13 cellular contexts compared by ENCODE assay signal in the genomic region with DNA sequence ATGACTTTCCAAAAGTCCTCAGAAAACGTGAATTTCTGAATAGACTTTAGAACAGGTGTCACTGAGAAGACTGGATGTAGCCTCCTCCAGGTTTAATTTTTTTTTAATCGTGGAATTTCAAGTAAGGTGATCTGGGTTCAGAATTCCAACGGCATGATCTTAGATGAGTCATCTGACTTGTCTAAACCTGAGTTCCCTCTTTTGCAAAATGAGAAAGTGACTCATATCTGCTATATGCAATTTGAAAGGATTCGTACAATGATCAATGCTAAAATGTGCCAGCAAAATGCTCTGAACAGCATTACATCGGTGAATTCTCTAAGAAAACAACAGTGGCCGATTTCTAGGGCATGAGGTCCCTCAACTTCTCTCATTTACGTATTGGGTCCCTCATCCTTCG.
DNase-seq lines count a peak whose midpoint lies in the region; ATAC-seq and TF ChIP-seq lines count a peak whose summit lies in the region.
"Had no signal": no experiment of that assay in that cellular context is flagged by ENCODE, and none has a peak within 500 bp of the region (broad histone marks: within the 10 kb centered on the region; RNA-seq: fewer than 3 reads in every experiment).

No MANE protein-coding gene starts in this region.

- H3K4me3 ChIP-seq in adrenal gland (peak overlapping the region in 1 of 4 donors; percentile 52), kidney epithelial cell (ENCODE audit: low read depth, low read length) (no peak overlapping the region)
- H3K4me3 ChIP-seq: body of pancreas, ovary had no signal

- 66 to 76% (median 67%) methylated on average over 8 of the region's 8 CpGs for WGBS in adrenal gland, 4 donors

- H3K4me1 ChIP-seq in adrenal gland (replicated peaks in 1 of 2), result peaks cover 10 to 15% of the 10 kb centered on the region in 2 donors

- no peaks in the 10 kb centered on the region for H3K9me3 ChIP-seq in adrenal gland (replicated peaks in 1 of 3)
- H3K9me3 ChIP-seq: body of pancreas, ovary had no signal

- no peaks in the 10 kb centered on the region for H3K9me3 Mint-ChIP-seq in type B pancreatic cell
- H3K9me3 Mint-ChIP-seq: activated CD4-positive, alpha-beta T cell treated with anti-CD3 and anti-CD28 coated beads, Interleukin-2, amount 10 ng/mL, durations not matched to agents 7 days and 5 days had no signal

- no peak for TF ChIP-seq POLR2A in adrenal gland (IDR thresholded peaks at IDR 0.05)

- H3K36me3 ChIP-seq in adrenal gland (replicated peaks in 1 of 2) (no peaks in the 10 kb centered on the region), kidney epithelial cell (ENCODE audit: control insufficient read depth, insufficient read depth, low read length) (no peaks in the 10 kb centered on the region)
- H3K36me3 ChIP-seq: ovary had no signal

- peak overlapping the region; percentile 64 to 92 (median 89) for H3K27ac ChIP-seq in adrenal gland

- TF ChIP-seq CTCF in adrenal gland (IDR thresholded peaks at IDR 0.05) (no peak), kidney epithelial cell (IDR thresholded peaks at IDR 0.05; ENCODE audit: insufficient read depth, low read length, poor library complexity, severe bottlenecking) (no peak), type B pancreatic cell (conservative IDR thresholded peaks at IDR 0.05) (no peak)

- peaks cover 20% of the 10 kb centered on the region for H3K4me1 Mint-ChIP-seq in type B pancreatic cell (ENCODE audit: unreplicated experiment)
- H3K4me1 Mint-ChIP-seq: activated CD4-positive, alpha-beta T cell treated with anti-CD3 and anti-CD28 coated beads, Interleukin-2, amount 10 ng/mL, durations not matched to agents 7 days and 5 days had no signal

- no peaks in the 10 kb centered on the region for H3K27me3 ChIP-seq in adrenal gland
- no peaks in the 10 kb centered on the region for H3K27me3 ChIP-seq in kidney epithelial cell (ENCODE audit: control insufficient read depth, insufficient read depth, low read length)
- H3K27me3 ChIP-seq: body of pancreas, ovary had no signal

- H3K27ac Mint-ChIP-seq in type B pancreatic cell, result peak overlapping the region; percentile 78
- H3K27ac Mint-ChIP-seq: activated CD4-positive, alpha-beta T cell treated with anti-CD3 and anti-CD28 coated beads, Interleukin-2, amount 10 ng/mL, durations not matched to agents 7 days and 5 days had no signal

- peak overlapping the region; percentile 36 for H3K4me3 Mint-ChIP-seq in type B pancreatic cell
- H3K4me3 Mint-ChIP-seq: activated CD4-positive, alpha-beta T cell treated with anti-CD3 and anti-CD28 coated beads, Interleukin-2, amount 10 ng/mL, durations not matched to agents 7 days and 5 days had no signal

- H3K27me3 Mint-ChIP-seq in type B pancreatic cell, result no peaks in the 10 kb centered on the region

- intact Hi-C loops in adrenal gland (cut with DNase I), result no loop called here

- DNase-seq in NOMO-1 (lab: John Stamatoyannopoulos, UW; ENCODE audit: unreplicated experiment in 2 of 2), result peak; percentile 10 to 72
- DNase-seq in NOMO-1 treated with dmso at 0.1 percent for 144 hours (lab: John Stamatoyannopoulos, UW; ENCODE audit: unreplicated experiment), result no peak
- DNase-seq in adrenal gland, result no peak
- DNase-seq in kidney epithelial cell (ENCODE audit: low read depth), result peak; percentile 56
- no peak for DNase-seq in type B pancreatic cell (ENCODE audit: extremely low spot score, unreplicated experiment)
- DNase-seq in medulla oblongata (ENCODE audit: extremely low spot score), result no peak
- DNase-seq: activated CD4-positive, alpha-beta T cell treated with anti-CD3 and anti-CD28 coated beads, Interleukin-2, amount 10 ng/mL, durations not matched to agents 7 days and 5 days; body of pancreas; MM.1S; ovary; stimulated activated CD8-positive, alpha-beta memory T cell treated with anti-CD3 and anti-CD28 coated beads, Interleukin-4, amount 100 ng/mL, for 48 hours had no signal

- ATAC-seq in GM18502 (IDR thresholded peaks at IDR 0.05; ENCODE audit: poor library complexity, unreplicated experiment), result no peak
- ATAC-seq in HG03571 (IDR thresholded peaks at IDR 0.05; ENCODE audit: unreplicated experiment), result no peak

- no peaks in the 10 kb centered on the region for H3K36me3 Mint-ChIP-seq in type B pancreatic cell

Comparison
In these comparisons a context has a peak if more than half of its experiments do, and no peak if none do; other contexts are left out.
1. DNase-seq: peak in NOMO-1 (2 of 2) and kidney epithelial cell (single experiment); none in NOMO-1 treated with dmso at 0.1 percent for 144 hours (single experiment), adrenal gland (0 of 7), type B pancreatic cell (single experiment) and medulla oblongata (single experiment).